Comparison of ENCODE assay signal across 3 cellular contexts in the genomic region with DNA sequence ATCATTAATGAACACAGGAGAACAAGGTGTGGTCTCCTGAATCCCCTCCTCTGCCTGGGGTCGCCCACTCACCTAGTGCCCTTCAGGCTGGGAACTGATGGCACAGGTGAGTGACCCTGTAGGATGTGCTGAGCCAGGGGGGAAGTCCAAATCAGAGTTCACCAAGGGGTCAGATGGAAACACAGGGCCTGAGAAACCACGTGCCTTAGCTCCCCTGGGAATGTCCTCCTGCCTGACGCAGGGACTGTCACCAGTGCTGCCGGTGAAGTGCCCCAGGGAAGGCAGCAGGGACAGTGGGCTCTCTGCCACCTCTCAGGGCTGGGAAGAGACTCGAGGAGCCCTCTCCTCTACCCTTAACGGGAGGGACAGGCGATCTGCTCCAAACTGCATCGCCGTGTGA.
TF ChIP-seq lines count a peak whose summit lies in the region.

No MANE protein-coding gene starts in this region.

TF ChIP-seq in SK-N-SH, 30 proteins besides CTCF, POLR2A, EP300 and RAD21 (continues in another document):
- TF ChIP-seq GATA2 (CRISPR knock-in tag; IDR thresholded peaks at IDR 0.05): no peak
- no peak for TF ChIP-seq ELF1 (IDR thresholded peaks at IDR 0.05)
- TF ChIP-seq, protein P1, sequence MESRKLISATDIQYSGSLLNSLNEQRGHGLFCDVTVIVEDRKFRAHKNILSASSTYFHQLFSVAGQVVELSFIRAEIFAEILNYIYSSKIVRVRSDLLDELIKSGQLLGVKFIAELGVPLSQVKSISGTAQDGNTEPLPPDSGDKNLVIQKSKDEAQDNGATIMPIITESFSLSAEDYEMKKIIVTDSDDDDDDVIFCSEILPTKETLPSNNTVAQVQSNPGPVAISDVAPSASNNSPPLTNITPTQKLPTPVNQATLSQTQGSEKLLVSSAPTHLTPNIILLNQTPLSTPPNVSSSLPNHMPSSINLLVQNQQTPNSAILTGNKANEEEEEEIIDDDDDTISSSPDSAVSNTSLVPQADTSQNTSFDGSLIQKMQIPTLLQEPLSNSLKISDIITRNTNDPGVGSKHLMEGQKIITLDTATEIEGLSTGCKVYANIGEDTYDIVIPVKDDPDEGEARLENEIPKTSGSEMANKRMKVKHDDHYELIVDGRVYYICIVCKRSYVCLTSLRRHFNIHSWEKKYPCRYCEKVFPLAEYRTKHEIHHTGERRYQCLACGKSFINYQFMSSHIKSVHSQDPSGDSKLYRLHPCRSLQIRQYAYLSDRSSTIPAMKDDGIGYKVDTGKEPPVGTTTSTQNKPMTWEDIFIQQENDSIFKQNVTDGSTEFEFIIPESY (IDR thresholded peaks at IDR 0.05; ENCODE audit: borderline replicate concordance, low read depth): no peak
- TF ChIP-seq, protein P2, sequence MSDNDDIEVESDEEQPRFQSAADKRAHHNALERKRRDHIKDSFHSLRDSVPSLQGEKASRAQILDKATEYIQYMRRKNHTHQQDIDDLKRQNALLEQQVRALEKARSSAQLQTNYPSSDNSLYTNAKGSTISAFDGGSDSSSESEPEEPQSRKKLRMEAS (IDR thresholded peaks at IDR 0.05; ENCODE audit: low read depth): no peak
- TF ChIP-seq SMC3 (IDR thresholded peaks at IDR 0.05; ENCODE audit: low read depth, low read length): no peak
- no peak for TF ChIP-seq GABPA (IDR thresholded peaks at IDR 0.05; ENCODE audit: low read depth)
- TF ChIP-seq FOSL2 (IDR thresholded peaks at IDR 0.05; ENCODE audit: borderline replicate concordance, low read depth): no peak
- TF ChIP-seq, protein P3, sequence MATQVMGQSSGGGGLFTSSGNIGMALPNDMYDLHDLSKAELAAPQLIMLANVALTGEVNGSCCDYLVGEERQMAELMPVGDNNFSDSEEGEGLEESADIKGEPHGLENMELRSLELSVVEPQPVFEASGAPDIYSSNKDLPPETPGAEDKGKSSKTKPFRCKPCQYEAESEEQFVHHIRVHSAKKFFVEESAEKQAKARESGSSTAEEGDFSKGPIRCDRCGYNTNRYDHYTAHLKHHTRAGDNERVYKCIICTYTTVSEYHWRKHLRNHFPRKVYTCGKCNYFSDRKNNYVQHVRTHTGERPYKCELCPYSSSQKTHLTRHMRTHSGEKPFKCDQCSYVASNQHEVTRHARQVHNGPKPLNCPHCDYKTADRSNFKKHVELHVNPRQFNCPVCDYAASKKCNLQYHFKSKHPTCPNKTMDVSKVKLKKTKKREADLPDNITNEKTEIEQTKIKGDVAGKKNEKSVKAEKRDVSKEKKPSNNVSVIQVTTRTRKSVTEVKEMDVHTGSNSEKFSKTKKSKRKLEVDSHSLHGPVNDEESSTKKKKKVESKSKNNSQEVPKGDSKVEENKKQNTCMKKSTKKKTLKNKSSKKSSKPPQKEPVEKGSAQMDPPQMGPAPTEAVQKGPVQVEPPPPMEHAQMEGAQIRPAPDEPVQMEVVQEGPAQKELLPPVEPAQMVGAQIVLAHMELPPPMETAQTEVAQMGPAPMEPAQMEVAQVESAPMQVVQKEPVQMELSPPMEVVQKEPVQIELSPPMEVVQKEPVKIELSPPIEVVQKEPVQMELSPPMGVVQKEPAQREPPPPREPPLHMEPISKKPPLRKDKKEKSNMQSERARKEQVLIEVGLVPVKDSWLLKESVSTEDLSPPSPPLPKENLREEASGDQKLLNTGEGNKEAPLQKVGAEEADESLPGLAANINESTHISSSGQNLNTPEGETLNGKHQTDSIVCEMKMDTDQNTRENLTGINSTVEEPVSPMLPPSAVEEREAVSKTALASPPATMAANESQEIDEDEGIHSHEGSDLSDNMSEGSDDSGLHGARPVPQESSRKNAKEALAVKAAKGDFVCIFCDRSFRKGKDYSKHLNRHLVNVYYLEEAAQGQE (IDR thresholded peaks at IDR 0.05; ENCODE audit: low read depth, low read length): no peak
- TF ChIP-seq RFX5 (IDR thresholded peaks at IDR 0.05; ENCODE audit: low read length): no peak
- no peak for TF ChIP-seq FOXM1 (IDR thresholded peaks at IDR 0.05; ENCODE audit: low read depth)
- TF ChIP-seq RCOR1 (IDR thresholded peaks at IDR 0.05; ENCODE audit: low read length): no peak
- no peak for TF ChIP-seq NFIC (IDR thresholded peaks at IDR 0.05; ENCODE audit: borderline replicate concordance)
- no peak for TF ChIP-seq MEF2A (IDR thresholded peaks at IDR 0.05; ENCODE audit: borderline replicate concordance, low read depth)
- no peak for TF ChIP-seq YY1 (IDR thresholded peaks at IDR 0.05; ENCODE audit: low read depth)
- TF ChIP-seq CHD2 (IDR thresholded peaks at IDR 0.05; ENCODE audit: low read length, partially characterized antibody): no peak

TF ChIP-seq in SK-N-SH treated with all-trans-retinoic acid at 6 μM for 48 hours, 23 proteins besides CTCF, POLR2A, EP300 and RAD21:
- TF ChIP-seq TCF4 (CRISPR knock-in tag; IDR thresholded peaks at IDR 0.05; ENCODE audit: borderline replicate concordance) (no peak), TOX (CRISPR knock-in tag; IDR thresholded peaks at IDR 0.05; ENCODE audit: borderline replicate concordance) (no peak), OSR1 (CRISPR knock-in tag; IDR thresholded peaks at IDR 0.05) (no peak), ISL1 (CRISPR knock-in tag; IDR thresholded peaks at IDR 0.05) (no peak), ZFP30 (CRISPR knock-in tag; IDR thresholded peaks at IDR 0.05) (no peak), SNAI2 (CRISPR knock-in tag; IDR thresholded peaks at IDR 0.05) (no peak), ARNTL (CRISPR knock-in tag; IDR thresholded peaks at IDR 0.05; ENCODE audit: borderline replicate concordance, low read depth) (no peak)
- TF ChIP-seq, protein P4, sequence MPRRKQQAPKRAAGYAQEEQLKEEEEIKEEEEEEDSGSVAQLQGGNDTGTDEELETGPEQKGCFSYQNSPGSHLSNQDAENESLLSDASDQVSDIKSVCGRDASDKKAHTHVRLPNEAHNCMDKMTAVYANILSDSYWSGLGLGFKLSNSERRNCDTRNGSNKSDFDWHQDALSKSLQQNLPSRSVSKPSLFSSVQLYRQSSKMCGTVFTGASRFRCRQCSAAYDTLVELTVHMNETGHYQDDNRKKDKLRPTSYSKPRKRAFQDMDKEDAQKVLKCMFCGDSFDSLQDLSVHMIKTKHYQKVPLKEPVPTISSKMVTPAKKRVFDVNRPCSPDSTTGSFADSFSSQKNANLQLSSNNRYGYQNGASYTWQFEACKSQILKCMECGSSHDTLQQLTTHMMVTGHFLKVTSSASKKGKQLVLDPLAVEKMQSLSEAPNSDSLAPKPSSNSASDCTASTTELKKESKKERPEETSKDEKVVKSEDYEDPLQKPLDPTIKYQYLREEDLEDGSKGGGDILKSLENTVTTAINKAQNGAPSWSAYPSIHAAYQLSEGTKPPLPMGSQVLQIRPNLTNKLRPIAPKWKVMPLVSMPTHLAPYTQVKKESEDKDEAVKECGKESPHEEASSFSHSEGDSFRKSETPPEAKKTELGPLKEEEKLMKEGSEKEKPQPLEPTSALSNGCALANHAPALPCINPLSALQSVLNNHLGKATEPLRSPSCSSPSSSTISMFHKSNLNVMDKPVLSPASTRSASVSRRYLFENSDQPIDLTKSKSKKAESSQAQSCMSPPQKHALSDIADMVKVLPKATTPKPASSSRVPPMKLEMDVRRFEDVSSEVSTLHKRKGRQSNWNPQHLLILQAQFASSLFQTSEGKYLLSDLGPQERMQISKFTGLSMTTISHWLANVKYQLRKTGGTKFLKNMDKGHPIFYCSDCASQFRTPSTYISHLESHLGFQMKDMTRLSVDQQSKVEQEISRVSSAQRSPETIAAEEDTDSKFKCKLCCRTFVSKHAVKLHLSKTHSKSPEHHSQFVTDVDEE (CRISPR knock-in tag; IDR thresholded peaks at IDR 0.05): no peak
- TF ChIP-seq, protein P5, sequence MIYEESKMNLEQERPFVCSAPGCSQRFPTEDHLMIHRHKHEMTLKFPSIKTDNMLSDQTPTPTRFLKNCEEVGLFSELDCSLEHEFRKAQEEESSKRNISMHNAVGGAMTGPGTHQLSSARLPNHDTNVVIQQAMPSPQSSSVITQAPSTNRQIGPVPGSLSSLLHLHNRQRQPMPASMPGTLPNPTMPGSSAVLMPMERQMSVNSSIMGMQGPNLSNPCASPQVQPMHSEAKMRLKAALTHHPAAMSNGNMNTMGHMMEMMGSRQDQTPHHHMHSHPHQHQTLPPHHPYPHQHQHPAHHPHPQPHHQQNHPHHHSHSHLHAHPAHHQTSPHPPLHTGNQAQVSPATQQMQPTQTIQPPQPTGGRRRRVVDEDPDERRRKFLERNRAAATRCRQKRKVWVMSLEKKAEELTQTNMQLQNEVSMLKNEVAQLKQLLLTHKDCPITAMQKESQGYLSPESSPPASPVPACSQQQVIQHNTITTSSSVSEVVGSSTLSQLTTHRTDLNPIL (CRISPR knock-in tag; IDR thresholded peaks at IDR 0.05; ENCODE audit: low read depth): no peak

TF ChIP-seq in H1, 55 proteins besides CTCF, POLR2A, EP300 and RAD21:
- no peak for TF ChIP-seq JUN (IDR thresholded peaks at IDR 0.05; ENCODE audit: low read depth, low read length)
- TF ChIP-seq KDM4A (IDR thresholded peaks at IDR 0.05; ENCODE audit: low read depth, low read length, severe bottlenecking): no peak
- TF ChIP-seq, protein P6, sequence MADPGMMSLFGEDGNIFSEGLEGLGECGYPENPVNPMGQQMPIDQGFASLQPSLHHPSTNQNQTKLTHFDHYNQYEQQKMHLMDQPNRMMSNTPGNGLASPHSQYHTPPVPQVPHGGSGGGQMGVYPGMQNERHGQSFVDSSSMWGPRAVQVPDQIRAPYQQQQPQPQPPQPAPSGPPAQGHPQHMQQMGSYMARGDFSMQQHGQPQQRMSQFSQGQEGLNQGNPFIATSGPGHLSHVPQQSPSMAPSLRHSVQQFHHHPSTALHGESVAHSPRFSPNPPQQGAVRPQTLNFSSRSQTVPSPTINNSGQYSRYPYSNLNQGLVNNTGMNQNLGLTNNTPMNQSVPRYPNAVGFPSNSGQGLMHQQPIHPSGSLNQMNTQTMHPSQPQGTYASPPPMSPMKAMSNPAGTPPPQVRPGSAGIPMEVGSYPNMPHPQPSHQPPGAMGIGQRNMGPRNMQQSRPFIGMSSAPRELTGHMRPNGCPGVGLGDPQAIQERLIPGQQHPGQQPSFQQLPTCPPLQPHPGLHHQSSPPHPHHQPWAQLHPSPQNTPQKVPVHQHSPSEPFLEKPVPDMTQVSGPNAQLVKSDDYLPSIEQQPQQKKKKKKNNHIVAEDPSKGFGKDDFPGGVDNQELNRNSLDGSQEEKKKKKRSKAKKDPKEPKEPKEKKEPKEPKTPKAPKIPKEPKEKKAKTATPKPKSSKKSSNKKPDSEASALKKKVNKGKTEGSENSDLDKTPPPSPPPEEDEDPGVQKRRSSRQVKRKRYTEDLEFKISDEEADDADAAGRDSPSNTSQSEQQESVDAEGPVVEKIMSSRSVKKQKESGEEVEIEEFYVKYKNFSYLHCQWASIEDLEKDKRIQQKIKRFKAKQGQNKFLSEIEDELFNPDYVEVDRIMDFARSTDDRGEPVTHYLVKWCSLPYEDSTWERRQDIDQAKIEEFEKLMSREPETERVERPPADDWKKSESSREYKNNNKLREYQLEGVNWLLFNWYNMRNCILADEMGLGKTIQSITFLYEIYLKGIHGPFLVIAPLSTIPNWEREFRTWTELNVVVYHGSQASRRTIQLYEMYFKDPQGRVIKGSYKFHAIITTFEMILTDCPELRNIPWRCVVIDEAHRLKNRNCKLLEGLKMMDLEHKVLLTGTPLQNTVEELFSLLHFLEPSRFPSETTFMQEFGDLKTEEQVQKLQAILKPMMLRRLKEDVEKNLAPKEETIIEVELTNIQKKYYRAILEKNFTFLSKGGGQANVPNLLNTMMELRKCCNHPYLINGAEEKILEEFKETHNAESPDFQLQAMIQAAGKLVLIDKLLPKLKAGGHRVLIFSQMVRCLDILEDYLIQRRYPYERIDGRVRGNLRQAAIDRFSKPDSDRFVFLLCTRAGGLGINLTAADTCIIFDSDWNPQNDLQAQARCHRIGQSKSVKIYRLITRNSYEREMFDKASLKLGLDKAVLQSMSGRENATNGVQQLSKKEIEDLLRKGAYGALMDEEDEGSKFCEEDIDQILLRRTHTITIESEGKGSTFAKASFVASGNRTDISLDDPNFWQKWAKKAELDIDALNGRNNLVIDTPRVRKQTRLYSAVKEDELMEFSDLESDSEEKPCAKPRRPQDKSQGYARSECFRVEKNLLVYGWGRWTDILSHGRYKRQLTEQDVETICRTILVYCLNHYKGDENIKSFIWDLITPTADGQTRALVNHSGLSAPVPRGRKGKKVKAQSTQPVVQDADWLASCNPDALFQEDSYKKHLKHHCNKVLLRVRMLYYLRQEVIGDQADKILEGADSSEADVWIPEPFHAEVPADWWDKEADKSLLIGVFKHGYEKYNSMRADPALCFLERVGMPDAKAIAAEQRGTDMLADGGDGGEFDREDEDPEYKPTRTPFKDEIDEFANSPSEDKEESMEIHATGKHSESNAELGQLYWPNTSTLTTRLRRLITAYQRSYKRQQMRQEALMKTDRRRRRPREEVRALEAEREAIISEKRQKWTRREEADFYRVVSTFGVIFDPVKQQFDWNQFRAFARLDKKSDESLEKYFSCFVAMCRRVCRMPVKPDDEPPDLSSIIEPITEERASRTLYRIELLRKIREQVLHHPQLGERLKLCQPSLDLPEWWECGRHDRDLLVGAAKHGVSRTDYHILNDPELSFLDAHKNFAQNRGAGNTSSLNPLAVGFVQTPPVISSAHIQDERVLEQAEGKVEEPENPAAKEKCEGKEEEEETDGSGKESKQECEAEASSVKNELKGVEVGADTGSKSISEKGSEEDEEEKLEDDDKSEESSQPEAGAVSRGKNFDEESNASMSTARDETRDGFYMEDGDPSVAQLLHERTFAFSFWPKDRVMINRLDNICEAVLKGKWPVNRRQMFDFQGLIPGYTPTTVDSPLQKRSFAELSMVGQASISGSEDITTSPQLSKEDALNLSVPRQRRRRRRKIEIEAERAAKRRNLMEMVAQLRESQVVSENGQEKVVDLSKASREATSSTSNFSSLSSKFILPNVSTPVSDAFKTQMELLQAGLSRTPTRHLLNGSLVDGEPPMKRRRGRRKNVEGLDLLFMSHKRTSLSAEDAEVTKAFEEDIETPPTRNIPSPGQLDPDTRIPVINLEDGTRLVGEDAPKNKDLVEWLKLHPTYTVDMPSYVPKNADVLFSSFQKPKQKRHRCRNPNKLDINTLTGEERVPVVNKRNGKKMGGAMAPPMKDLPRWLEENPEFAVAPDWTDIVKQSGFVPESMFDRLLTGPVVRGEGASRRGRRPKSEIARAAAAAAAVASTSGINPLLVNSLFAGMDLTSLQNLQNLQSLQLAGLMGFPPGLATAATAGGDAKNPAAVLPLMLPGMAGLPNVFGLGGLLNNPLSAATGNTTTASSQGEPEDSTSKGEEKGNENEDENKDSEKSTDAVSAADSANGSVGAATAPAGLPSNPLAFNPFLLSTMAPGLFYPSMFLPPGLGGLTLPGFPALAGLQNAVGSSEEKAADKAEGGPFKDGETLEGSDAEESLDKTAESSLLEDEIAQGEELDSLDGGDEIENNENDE (IDR thresholded peaks at IDR 0.05; ENCODE audit: insufficient replicate concordance, low read length): no peak
- no peak for TF ChIP-seq CBX8 (IDR thresholded peaks at IDR 0.05; ENCODE audit: borderline replicate concordance, low read depth, low read length)
- no peak for TF ChIP-seq TBP (IDR thresholded peaks at IDR 0.05; ENCODE audit: low read depth, low read length)
- TF ChIP-seq ZNF274 (IDR thresholded peaks at IDR 0.05; ENCODE audit: borderline replicate concordance, extremely low read depth, low read length): no peak
- TF ChIP-seq KDM1A (IDR thresholded peaks at IDR 0.05; ENCODE audit: borderline replicate concordance, low read length): no peak
- TF ChIP-seq HDAC6 (IDR thresholded peaks at IDR 0.05; ENCODE audit: low read depth, low read length): no peak
TF ChIP-seq in H1: peak in this region for 0.
